In the genomic region with DNA sequence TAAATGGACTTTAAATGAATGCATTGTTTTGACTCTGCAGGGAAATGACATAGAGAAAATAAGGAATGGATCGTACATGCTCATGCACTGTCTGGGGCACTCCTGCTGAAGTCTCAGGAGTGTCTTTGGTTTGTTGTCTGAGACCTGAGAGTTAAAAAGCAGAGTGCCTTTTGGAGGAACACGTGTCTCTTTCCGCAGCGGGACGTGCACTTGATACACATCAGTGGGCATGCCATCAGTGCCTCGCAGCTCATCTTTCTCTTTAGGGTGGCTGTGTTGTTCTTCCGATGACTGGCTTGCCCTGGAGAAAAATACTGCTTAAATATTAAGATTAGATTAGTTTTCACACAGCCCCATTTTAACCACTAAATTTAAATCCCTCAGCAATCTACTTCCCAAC, we compare ENCODE assay signal across 25 cellular contexts.
"Had no signal": no experiment of that assay in that cellular context is flagged by ENCODE, and none has a peak within 500 bp of the region (broad histone marks: within the 10 kb centered on the region; RNA-seq: fewer than 3 reads in every experiment).

No MANE protein-coding gene starts in this region.

- H3K9me3 Mint-ChIP-seq: mesothelial cell of epicardium, neural crest cell had no signal

- H3K4me3 ChIP-seq: coronary artery, gastrocnemius medialis, hepatocyte, right lobe of liver, tibial nerve had no signal

- H3K4me1 ChIP-seq: gastrocnemius medialis, right lobe of liver, tibial nerve had no signal

- H3K36me3 Mint-ChIP-seq: activated CD8-positive, alpha-beta memory T cell treated with anti-CD3 and anti-CD28 coated beads, Interleukin-2, amount 10 ng/mL, durations not matched to agents 7 days and 5 days; activated naive CD4-positive, alpha-beta T cell treated with anti-CD3 and anti-CD28 coated beads, Interleukin-2, amount 50 U/mL, for 24 hours; mesothelial cell of epicardium; naive B cell had no signal

- H3K36me3 ChIP-seq: gastrocnemius medialis, right lobe of liver, tibial nerve had no signal

- H3K4me1 Mint-ChIP-seq: activated CD8-positive, alpha-beta memory T cell treated with anti-CD3 and anti-CD28 coated beads, Interleukin-2, amount 10 ng/mL, durations not matched to agents 7 days and 5 days; activated naive CD4-positive, alpha-beta T cell treated with anti-CD3 and anti-CD28 coated beads, Interleukin-2, amount 50 U/mL, for 24 hours; activated naive CD8-positive, alpha-beta T cell treated with anti-CD3 and anti-CD28 coated beads, Interleukin-2, amount 50 U/mL, for 24 hours; central memory CD8-positive, alpha-beta T cell; naive B cell; T-helper 17 cell had no signal

- ATAC-seq: activated CD8-positive, alpha-beta memory T cell treated with anti-CD3 and anti-CD28 coated beads, Interleukin-2, amount 10 ng/mL, durations not matched to agents 7 days and 5 days; activated CD8-positive, alpha-beta T cell treated with anti-CD3 and anti-CD28 coated beads, Interleukin-2, amount 10 ng/mL, durations not matched to agents 7 days and 5 days; activated naive CD8-positive, alpha-beta T cell treated with anti-CD3 and anti-CD28 coated beads, Interleukin-2, amount 50 U/mL, for 24 hours; gastrocnemius medialis; left colon; right lobe of liver; T-helper 17 cell had no signal

- H3K27ac ChIP-seq: coronary artery, gastrocnemius medialis, hepatocyte, right lobe of liver, tibial nerve had no signal

- H3K9me3 ChIP-seq: gastrocnemius medialis, right lobe of liver, tibial nerve had no signal

- H3K27me3 ChIP-seq: dorsolateral prefrontal cortex, gastrocnemius medialis, hepatocyte, right lobe of liver, tibial nerve had no signal

- H3K27me3 Mint-ChIP-seq: activated CD8-positive, alpha-beta memory T cell treated with anti-CD3 and anti-CD28 coated beads, Interleukin-2, amount 10 ng/mL, durations not matched to agents 7 days and 5 days; activated naive CD4-positive, alpha-beta T cell treated with anti-CD3 and anti-CD28 coated beads, Interleukin-2, amount 50 U/mL, for 24 hours; activated naive CD8-positive, alpha-beta T cell treated with anti-CD3 and anti-CD28 coated beads, Interleukin-2, amount 50 U/mL, for 24 hours; central memory CD8-positive, alpha-beta T cell; naive B cell; T-helper 17 cell had no signal

- H3K27ac Mint-ChIP-seq: activated CD8-positive, alpha-beta memory T cell treated with anti-CD3 and anti-CD28 coated beads, Interleukin-2, amount 10 ng/mL, durations not matched to agents 7 days and 5 days; activated CD8-positive, alpha-beta T cell treated with anti-CD3 and anti-CD28 coated beads, Interleukin-2, amount 10 ng/mL, durations not matched to agents 7 days and 5 days; activated naive CD4-positive, alpha-beta T cell treated with anti-CD3 and anti-CD28 coated beads, Interleukin-2, amount 50 U/mL, for 24 hours; activated naive CD8-positive, alpha-beta T cell treated with anti-CD3 and anti-CD28 coated beads, Interleukin-2, amount 50 U/mL, for 24 hours; activated T-helper 2 cell treated with anti-CD3 and anti-CD28 coated beads, Interferon-gamma antibody, Interleukin-2, Interleukin-4, amounts not matched to agents 10 μg/mL and 5 μg/mL and 100 μg/mL, durations not matched to agents 14 hours and 24 hours and 36 hours; mesothelial cell of epicardium; naive B cell; T-helper 17 cell had no signal

- DNase-seq: activated CD4-positive, alpha-beta T cell treated with anti-CD3 and anti-CD28 coated beads for 1 hour; activated CD4-positive, alpha-beta T cell treated with anti-CD3 and anti-CD28 coated beads, Interleukin-2, amount 50 U/mL, for 1 hour; activated CD8-positive, alpha-beta memory T cell treated with anti-CD3 and anti-CD28 coated beads, Interleukin-2, amount 10 ng/mL, durations not matched to agents 7 days and 5 days; activated CD8-positive, alpha-beta T cell treated with anti-CD3 and anti-CD28 coated beads, Interleukin-2, amount 10 ng/mL, durations not matched to agents 7 days and 5 days; activated naive CD8-positive, alpha-beta T cell treated with anti-CD3 and anti-CD28 coated beads, Interleukin-2, amount 50 U/mL, for 24 hours; activated T-cell treated with anti-CD3 and anti-CD28 coated beads, Interleukin-2, amount 50 U/mL, for 48 hours; effector memory CD4-positive, alpha-beta T cell; gastrocnemius medialis; left colon; naive B cell; occipital lobe; right lobe of liver; stimulated activated CD4-positive, alpha-beta T cell treated with anti-CD3 and anti-CD28 coated beads, Interleukin-2, amount 100 ng/mL, for 48 hours; stimulated activated naive CD4-positive, alpha-beta T cell treated with Interleukin-2 at 50 U/mL for 16 hours; T-helper 17 cell; T1000 had no signal

- H3K4me3 Mint-ChIP-seq: activated CD8-positive, alpha-beta memory T cell treated with anti-CD3 and anti-CD28 coated beads, Interleukin-2, amount 10 ng/mL, durations not matched to agents 7 days and 5 days; activated CD8-positive, alpha-beta T cell treated with anti-CD3 and anti-CD28 coated beads, Interleukin-2, amount 10 ng/mL, durations not matched to agents 7 days and 5 days; activated naive CD4-positive, alpha-beta T cell treated with anti-CD3 and anti-CD28 coated beads, Interleukin-2, amount 50 U/mL, for 24 hours; activated naive CD8-positive, alpha-beta T cell treated with anti-CD3 and anti-CD28 coated beads, Interleukin-2, amount 50 U/mL, for 24 hours; central memory CD8-positive, alpha-beta T cell; mesothelial cell of epicardium; naive B cell; neural crest cell; T-helper 17 cell had no signal
